ENCODE assay signal across 22 cellular contexts in the genomic region with DNA sequence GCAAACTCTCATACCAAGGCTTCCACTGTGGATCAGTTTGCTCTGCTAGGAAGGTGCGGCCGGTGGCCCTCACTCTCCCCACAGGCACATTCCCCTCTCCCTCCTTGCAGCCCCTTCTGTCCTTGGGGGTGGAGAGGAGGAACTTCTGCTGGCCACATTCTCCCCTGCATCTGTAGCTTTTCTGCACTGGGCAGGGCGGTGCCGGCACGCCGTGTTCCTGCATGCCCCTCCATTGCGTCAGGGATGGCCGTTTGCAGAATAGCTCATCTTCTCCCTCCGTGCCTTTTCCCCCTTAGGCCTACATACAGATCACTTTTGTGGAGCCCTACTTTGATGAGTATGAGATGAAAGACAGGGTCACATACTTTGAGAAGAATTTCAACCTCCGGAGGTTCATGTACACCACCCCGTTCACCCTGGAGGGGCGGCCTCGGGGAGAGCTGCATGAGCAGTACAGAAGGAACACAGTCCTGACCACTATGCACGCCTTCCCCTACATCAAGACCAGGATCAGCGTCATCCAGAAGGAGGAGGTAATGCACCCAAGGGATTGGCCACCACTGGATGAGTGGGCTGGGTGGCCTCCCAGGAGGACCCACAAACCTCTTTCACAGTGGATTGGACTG. TPM values are rescaled to one million over a fixed set of nuclear protein-coding genes. Genes with fewer than 3 reads are reported as not detected.
DNase-seq lines count a peak whose midpoint lies in the region; ATAC-seq lines count a peak whose summit lies in the region.
"Had no signal": no experiment of that assay in that cellular context is flagged by ENCODE, and none has a peak within 500 bp of the region (broad histone marks: within the 10 kb centered on the region; RNA-seq: fewer than 3 reads in every experiment).

No MANE protein-coding gene starts in this region.

- no peak for ATAC-seq in activated naive CD8-positive, alpha-beta T cell treated with anti-CD3 and anti-CD28 coated beads, Interleukin-2, amount 10 ng/mL, durations not matched to agents 7 days and 5 days (ENCODE audit: low read depth)
- no peak for ATAC-seq in activated naive CD8-positive, alpha-beta T cell treated with anti-CD3 and anti-CD28 coated beads, Interleukin-2, amount 50 U/mL, for 24 hours
- no peak for ATAC-seq in T-helper 17 cell
- ATAC-seq in esophagus mucosa = peak; percentile 25
- no peak for ATAC-seq in stimulated activated naive B cell treated with anti-CD40 and anti-IgM and Interleukin-4, amounts not matched to agents 10 μg/mL and 1 μg/mL and 100 μg/mL, for 72 hours (replicated peaks)
- no peak for ATAC-seq in GM19035 (IDR thresholded peaks at IDR 0.05; ENCODE audit: unreplicated experiment)
- no peak for ATAC-seq in right cardiac atrium
- ATAC-seq: heart left ventricle; stimulated activated effector memory CD8-positive, alpha-beta T cell treated with anti-CD3 and anti-CD28 coated beads, Interleukin-12 subunit alpha, Interleukin-12 subunit beta, amount 100 ng/mL, for 72 hours had no signal

- peaks cover 27% of the 10 kb centered on the region for H3K4me1 Mint-ChIP-seq in activated naive CD8-positive, alpha-beta T cell treated with anti-CD3 and anti-CD28 coated beads, Interleukin-2, amount 10 ng/mL, durations not matched to agents 7 days and 5 days
- H3K4me1 Mint-ChIP-seq in activated naive CD8-positive, alpha-beta T cell treated with anti-CD3 and anti-CD28 coated beads, Interleukin-2, amount 50 U/mL, for 24 hours = peaks cover 23% of the 10 kb centered on the region
- peaks cover 22% of the 10 kb centered on the region for H3K4me1 Mint-ChIP-seq in T-helper 17 cell
- H3K4me1 Mint-ChIP-seq in stimulated activated naive B cell treated with anti-CD40 and anti-IgM and Interleukin-4, amounts not matched to agents 10 μg/mL and 1 μg/mL and 100 μg/mL, for 72 hours = no peaks in the 10 kb centered on the region

- DNase-seq in activated naive CD8-positive, alpha-beta T cell treated with anti-CD3 and anti-CD28 coated beads, Interleukin-2, amount 10 ng/mL, durations not matched to agents 7 days and 5 days = no peak
- no peak for DNase-seq in activated naive CD8-positive, alpha-beta T cell treated with anti-CD3 and anti-CD28 coated beads, Interleukin-2, amount 50 U/mL, for 24 hours
- DNase-seq in T-helper 17 cell (no peak), right cardiac atrium (no peak)
- no peak for DNase-seq in stimulated activated naive B cell treated with anti-CD40 and anti-IgM and Interleukin-4, amounts not matched to agents 10 μg/mL and 1 μg/mL and 100 μg/mL, for 72 hours
- DNase-seq: ACHN; activated CD4-positive, alpha-beta T cell treated with anti-CD3 and anti-CD28 coated beads, Interleukin-2, amount 50 U/mL, for 4 hours; activated gamma-delta T cell treated with Interleukin-2 at 50 U/mL for 16 hours; amygdala; central memory CD4-positive, alpha-beta T cell; H7; heart left ventricle; NCI-H1092; NCI-H1930; NCI-H748 treated with DMSO at 0.1 percent for 48 hours; RPMI8226; SK-N-SH; T1000 had no signal

- H3K27me3 Mint-ChIP-seq in activated naive CD8-positive, alpha-beta T cell treated with anti-CD3 and anti-CD28 coated beads, Interleukin-2, amount 10 ng/mL, durations not matched to agents 7 days and 5 days = no peaks in the 10 kb centered on the region
- no peaks in the 10 kb centered on the region for H3K27me3 Mint-ChIP-seq in activated naive CD8-positive, alpha-beta T cell treated with anti-CD3 and anti-CD28 coated beads, Interleukin-2, amount 50 U/mL, for 24 hours
- no peaks in the 10 kb centered on the region for H3K27me3 Mint-ChIP-seq in T-helper 17 cell
- no peaks in the 10 kb centered on the region for H3K27me3 Mint-ChIP-seq in stimulated activated naive B cell treated with anti-CD40 and anti-IgM and Interleukin-4, amounts not matched to agents 10 μg/mL and 1 μg/mL and 100 μg/mL, for 72 hours

- H3K9me3 ChIP-seq in T-helper 17 cell (ENCODE audit: control insufficient read depth, low read length, poor library complexity, severe bottlenecking) (no peaks in the 10 kb centered on the region), right cardiac atrium (ENCODE audit: control insufficient read depth, low read length) (no peaks in the 10 kb centered on the region)
- H3K9me3 ChIP-seq: heart left ventricle, SK-N-SH, suprapubic skin had no signal

- H3K27me3 ChIP-seq in right cardiac atrium (ENCODE audit: control insufficient read depth, insufficient read depth) = no peaks in the 10 kb centered on the region
- H3K27me3 ChIP-seq: heart left ventricle, suprapubic skin had no signal

- WGBS in right cardiac atrium = 96% methylated on average over 15 of the region's 15 CpGs

- H3K27ac Mint-ChIP-seq in activated naive CD8-positive, alpha-beta T cell treated with anti-CD3 and anti-CD28 coated beads, Interleukin-2, amount 10 ng/mL, durations not matched to agents 7 days and 5 days = peak overlapping the region; percentile 43
- no peak overlapping the region for H3K27ac Mint-ChIP-seq in activated naive CD8-positive, alpha-beta T cell treated with anti-CD3 and anti-CD28 coated beads, Interleukin-2, amount 50 U/mL, for 24 hours
- H3K27ac Mint-ChIP-seq in T-helper 17 cell = peak overlapping the region; percentile 70
- H3K27ac Mint-ChIP-seq in stimulated activated naive B cell treated with anti-CD40 and anti-IgM and Interleukin-4, amounts not matched to agents 10 μg/mL and 1 μg/mL and 100 μg/mL, for 72 hours = peak overlapping the region; percentile 20
- H3K27ac Mint-ChIP-seq: stimulated activated effector memory CD8-positive, alpha-beta T cell treated with anti-CD3 and anti-CD28 coated beads, Interleukin-12 subunit alpha, Interleukin-12 subunit beta, amount 100 ng/mL, for 72 hours had no signal

- H3K4me3 ChIP-seq in right cardiac atrium (ENCODE audit: low read length) = no peak overlapping the region
- H3K4me3 ChIP-seq: heart left ventricle, suprapubic skin had no signal

- no peak overlapping the region for H3K4me3 Mint-ChIP-seq in activated naive CD8-positive, alpha-beta T cell treated with anti-CD3 and anti-CD28 coated beads, Interleukin-2, amount 10 ng/mL, durations not matched to agents 7 days and 5 days
- H3K4me3 Mint-ChIP-seq in activated naive CD8-positive, alpha-beta T cell treated with anti-CD3 and anti-CD28 coated beads, Interleukin-2, amount 50 U/mL, for 24 hours = no peak overlapping the region
- no peak overlapping the region for H3K4me3 Mint-ChIP-seq in T-helper 17 cell
- no peak overlapping the region for H3K4me3 Mint-ChIP-seq in stimulated activated naive B cell treated with anti-CD40 and anti-IgM and Interleukin-4, amounts not matched to agents 10 μg/mL and 1 μg/mL and 100 μg/mL, for 72 hours
- H3K4me3 Mint-ChIP-seq: stimulated activated effector memory CD8-positive, alpha-beta T cell treated with anti-CD3 and anti-CD28 coated beads, Interleukin-12 subunit alpha, Interleukin-12 subunit beta, amount 100 ng/mL, for 72 hours had no signal

- intact Hi-C loops in right cardiac atrium (cut with DNase I) = no loop called here

- H3K27ac ChIP-seq in right cardiac atrium (ENCODE audit: low read length) = no peak overlapping the region

- POLR2A ChIA-PET in activated naive CD8-positive, alpha-beta T cell treated with anti-CD3 and anti-CD28 coated beads, Interleukin-2, amount 10 ng/mL, durations not matched to agents 7 days and 5 days (lab: Charles Lee) = no interaction called here

- H3K36me3 Mint-ChIP-seq in activated naive CD8-positive, alpha-beta T cell treated with anti-CD3 and anti-CD28 coated beads, Interleukin-2, amount 10 ng/mL, durations not matched to agents 7 days and 5 days = peaks cover 57% of the 10 kb centered on the region
- peaks cover 59% of the 10 kb centered on the region for H3K36me3 Mint-ChIP-seq in activated naive CD8-positive, alpha-beta T cell treated with anti-CD3 and anti-CD28 coated beads, Interleukin-2, amount 50 U/mL, for 24 hours (ENCODE audit: low read depth)
- peaks cover 12% of the 10 kb centered on the region for H3K36me3 Mint-ChIP-seq in T-helper 17 cell (ENCODE audit: low read depth)
- H3K36me3 Mint-ChIP-seq in stimulated activated naive B cell treated with anti-CD40 and anti-IgM and Interleukin-4, amounts not matched to agents 10 μg/mL and 1 μg/mL and 100 μg/mL, for 72 hours = peaks cover 46 to 47% of the 10 kb centered on the region in 2 donors

- H3K4me1 ChIP-seq in right cardiac atrium (ENCODE audit: control insufficient read depth, insufficient read depth, low read length) = no peaks in the 10 kb centered on the region
- H3K4me1 ChIP-seq: suprapubic skin had no signal

- no peaks in the 10 kb centered on the region for H3K9me3 Mint-ChIP-seq in activated naive CD8-positive, alpha-beta T cell treated with anti-CD3 and anti-CD28 coated beads, Interleukin-2, amount 10 ng/mL, durations not matched to agents 7 days and 5 days
- H3K9me3 Mint-ChIP-seq in activated naive CD8-positive, alpha-beta T cell treated with anti-CD3 and anti-CD28 coated beads, Interleukin-2, amount 50 U/mL, for 24 hours = no peaks in the 10 kb centered on the region
- no peaks in the 10 kb centered on the region for H3K9me3 Mint-ChIP-seq in stimulated activated naive B cell treated with anti-CD40 and anti-IgM and Interleukin-4, amounts not matched to agents 10 μg/mL and 1 μg/mL and 100 μg/mL, for 72 hours
- H3K9me3 Mint-ChIP-seq: stimulated activated effector memory CD8-positive, alpha-beta T cell treated with anti-CD3 and anti-CD28 coated beads, Interleukin-12 subunit alpha, Interleukin-12 subunit beta, amount 100 ng/mL, for 72 hours had no signal

RNA-seq across cellular contexts. Expression of a gene that starts 58.3 kb away (rescaled TPM):
- 1 to 10 TPM; 4.1 to 4.3 TPM for total RNA-seq in activated naive CD8-positive, alpha-beta T cell treated with anti-CD3 and anti-CD28 coated beads, Interleukin-2, amount 10 ng/mL, durations not matched to agents 7 days and 5 days
- 10 to 100 TPM in 1 of 2 donors, 1 to 10 TPM in 1; 8.5 to 12.0 TPM for total RNA-seq in T-helper 17 cell
- 45.4 TPM for total RNA-seq in esophagus mucosa
- total RNA-seq in right cardiac atrium = 100 to 1,000 TPM; 135 to 178 (median 154) TPM
- polyA plus RNA-seq in right cardiac atrium = 83.6 TPM
